In the genomic region with DNA sequence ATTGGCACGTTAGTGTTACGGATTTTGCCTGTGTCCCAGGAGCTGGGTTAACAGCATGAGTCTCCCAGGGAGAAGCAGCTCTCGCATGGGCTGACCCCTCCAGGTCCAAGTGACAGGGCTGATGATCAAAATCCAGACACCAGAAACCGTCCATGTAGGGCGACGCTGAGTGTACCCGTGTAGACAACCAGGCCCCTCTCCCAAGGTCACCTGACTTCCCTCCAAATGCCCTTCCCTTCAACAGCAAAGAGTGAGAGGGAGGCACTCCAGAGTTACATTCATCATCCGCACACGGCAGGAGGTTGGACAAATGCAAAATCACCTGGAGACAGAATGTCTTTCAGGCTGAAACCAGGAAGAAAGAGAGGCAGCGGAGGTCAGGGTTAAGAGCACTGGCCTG, we compare ENCODE assay signal across 17 cellular contexts. TPM values are rescaled to one million over a fixed set of nuclear protein-coding genes. Genes with fewer than 3 reads are reported as not detected.
DNase-seq lines count a peak whose midpoint lies in the region; ATAC-seq and TF ChIP-seq lines count a peak whose summit lies in the region.
"Had no signal": no experiment of that assay in that cellular context is flagged by ENCODE, and none has a peak within 500 bp of the region (broad histone marks: within the 10 kb centered on the region; RNA-seq: fewer than 3 reads in every experiment).

No MANE protein-coding gene starts in this region.

- TF ChIP-seq EP300 in esophagus muscularis mucosa (IDR thresholded peaks at IDR 0.05) = no peak
- no peak for TF ChIP-seq EP300 in sigmoid colon (IDR thresholded peaks at IDR 0.05)

- 84% methylated on average over 10 of the region's 10 CpGs for WGBS in esophagus muscularis mucosa
- 48 to 63% methylated on average over 10 of the region's 10 CpGs for WGBS in heart right ventricle, 2 donors
- WGBS in sigmoid colon, 2 donors = 88 to 92% methylated on average over 10 of the region's 10 CpGs

- DNase-seq in esophagus muscularis mucosa (ENCODE audit: extremely low spot score) (no peak), heart right ventricle (no peak), sigmoid colon (peak; percentile 32), cortex of kidney (lab: John Stamatoyannopoulos, UW) (no peak), GF-D8 (lab: John Stamatoyannopoulos, UW) (no peak), COR-L47 (lab: John Stamatoyannopoulos, UW) (no peak)
- no peak for DNase-seq in stimulated activated CD8-positive, alpha-beta memory T cell treated with anti-CD3 and anti-CD28 coated beads, Interleukin-4, amount 100 ng/mL, for 48 hours
- DNase-seq: Calu3; CD4-positive, alpha-beta memory T cell; MV-4-11; NCI-H1105 treated with DMSO at 0.1 percent for 48 hours; NCI-H2029 treated with DMSO at 0.1 percent for 48 hours; NCI-H226; NCI-H510A treated with DMSO at 0.1 percent for 48 hours; NCI-H748 treated with DMSO at 0.1 percent for 48 hours; SJCRH30 had no signal

- intact Hi-C loops in esophagus muscularis mucosa (cut with DNase I) = no loop called here
- intact Hi-C loops in heart right ventricle (cut with DNase I) = no loop called here
- intact Hi-C loops in sigmoid colon (cut with DNase I) = no loop called here

- no peak for TF ChIP-seq POLR2A in esophagus muscularis mucosa (IDR thresholded peaks at IDR 0.05; ENCODE audit: low read depth)
- no peak for TF ChIP-seq POLR2A in sigmoid colon (IDR thresholded peaks at IDR 0.05)

- H3K27ac ChIP-seq in esophagus muscularis mucosa (replicated peaks in 1 of 4) (peak overlapping the region in 3 of 4 donors; percentile 69 to 71 (median 69)), heart right ventricle (peak overlapping the region in 4 of 10 donors; percentile 45 to 67 (median 54)), sigmoid colon (peak overlapping the region in 3 of 4 donors; percentile 66 to 68 (median 68))
- H3K27ac ChIP-seq: BLaER1 treated with 17β-estradiol and CSF1 and Interleukin-3, amounts not matched to agents 10 nM and 100 nM; SJCRH30 had no signal

- H3K27me3 ChIP-seq in esophagus muscularis mucosa (no peaks in the 10 kb centered on the region), heart right ventricle (no peaks in the 10 kb centered on the region), sigmoid colon (no peaks in the 10 kb centered on the region)
- H3K27me3 ChIP-seq: BLaER1 treated with 17β-estradiol and CSF1 and Interleukin-3, amounts not matched to agents 10 nM and 100 nM; SJCRH30 had no signal

- peak in 7 of 8 donors; percentile 39 to 74 (median 63) for ATAC-seq in heart right ventricle

- TF ChIP-seq CTCF in esophagus muscularis mucosa (IDR thresholded peaks at IDR 0.05) (no peak), heart right ventricle (IDR thresholded peaks at IDR 0.05) (no peak), sigmoid colon (IDR thresholded peaks at IDR 0.05) (no peak)

- no peaks in the 10 kb centered on the region for H3K9me3 ChIP-seq in esophagus muscularis mucosa
- no peaks in the 10 kb centered on the region for H3K9me3 ChIP-seq in heart right ventricle
- no peaks in the 10 kb centered on the region for H3K9me3 ChIP-seq in sigmoid colon
- H3K9me3 ChIP-seq: SJCRH30 had no signal

- H3K36me3 ChIP-seq in esophagus muscularis mucosa (no peaks in the 10 kb centered on the region), heart right ventricle (no peaks in the 10 kb centered on the region), sigmoid colon (no peaks in the 10 kb centered on the region)
- H3K36me3 ChIP-seq: BLaER1 treated with 17β-estradiol and CSF1 and Interleukin-3, amounts not matched to agents 10 nM and 100 nM; SJCRH30 had no signal

- H3K4me3 ChIP-seq in esophagus muscularis mucosa = no peak overlapping the region
- H3K4me3 ChIP-seq in heart right ventricle = no peak overlapping the region
- no peak overlapping the region for H3K4me3 ChIP-seq in sigmoid colon
- H3K4me3 ChIP-seq: BLaER1 treated with 17β-estradiol and CSF1 and Interleukin-3, amounts not matched to agents 10 nM and 100 nM; SJCRH30 had no signal

- H3K4me1 ChIP-seq in esophagus muscularis mucosa (peaks cover 15 to 28% (median 26%) of the 10 kb centered on the region in 4 donors), heart right ventricle (peaks cover 0 to 20% (median 9%) of the 10 kb centered on the region in 9 donors), sigmoid colon (peaks cover 0 to 14% (median 10%) of the 10 kb centered on the region in 4 donors)
- H3K4me1 ChIP-seq: SJCRH30 had no signal

RNA-seq across cellular contexts. Expression of a gene that starts 14.9 kb away (rescaled TPM):
- total RNA-seq in esophagus muscularis mucosa (10 to 100 TPM; 16.4 to 24.5 (median 22.2) TPM), heart right ventricle (10 to 100 TPM in 6 of 10 donors, 1 to 10 TPM in 4; 9.1 to 18.1 (median 10.7) TPM), sigmoid colon (10 to 100 TPM; 12.3 to 17.4 (median 15.4) TPM)
- polyA plus RNA-seq in heart right ventricle (1 to 10 TPM; 5.1 to 7.2 TPM), sigmoid colon (1 to 10 TPM; 1.4 to 3.6 (median 3.0) TPM)
